ENCODE assay signal across 8 cellular contexts in genomic region chr10:24208661-24209420, GRCh38. TPM values are rescaled to one million over a fixed set of nuclear protein-coding genes. Genes with fewer than 3 reads are reported as not detected.
A peak's percentile ranks its signal among the peaks of the same experiment; 100 is the strongest.
DNase-seq lines count a peak whose midpoint lies in the region; ATAC-seq, FAIRE-seq and TF ChIP-seq lines count a peak whose summit lies in the region.

A gene with protein sequence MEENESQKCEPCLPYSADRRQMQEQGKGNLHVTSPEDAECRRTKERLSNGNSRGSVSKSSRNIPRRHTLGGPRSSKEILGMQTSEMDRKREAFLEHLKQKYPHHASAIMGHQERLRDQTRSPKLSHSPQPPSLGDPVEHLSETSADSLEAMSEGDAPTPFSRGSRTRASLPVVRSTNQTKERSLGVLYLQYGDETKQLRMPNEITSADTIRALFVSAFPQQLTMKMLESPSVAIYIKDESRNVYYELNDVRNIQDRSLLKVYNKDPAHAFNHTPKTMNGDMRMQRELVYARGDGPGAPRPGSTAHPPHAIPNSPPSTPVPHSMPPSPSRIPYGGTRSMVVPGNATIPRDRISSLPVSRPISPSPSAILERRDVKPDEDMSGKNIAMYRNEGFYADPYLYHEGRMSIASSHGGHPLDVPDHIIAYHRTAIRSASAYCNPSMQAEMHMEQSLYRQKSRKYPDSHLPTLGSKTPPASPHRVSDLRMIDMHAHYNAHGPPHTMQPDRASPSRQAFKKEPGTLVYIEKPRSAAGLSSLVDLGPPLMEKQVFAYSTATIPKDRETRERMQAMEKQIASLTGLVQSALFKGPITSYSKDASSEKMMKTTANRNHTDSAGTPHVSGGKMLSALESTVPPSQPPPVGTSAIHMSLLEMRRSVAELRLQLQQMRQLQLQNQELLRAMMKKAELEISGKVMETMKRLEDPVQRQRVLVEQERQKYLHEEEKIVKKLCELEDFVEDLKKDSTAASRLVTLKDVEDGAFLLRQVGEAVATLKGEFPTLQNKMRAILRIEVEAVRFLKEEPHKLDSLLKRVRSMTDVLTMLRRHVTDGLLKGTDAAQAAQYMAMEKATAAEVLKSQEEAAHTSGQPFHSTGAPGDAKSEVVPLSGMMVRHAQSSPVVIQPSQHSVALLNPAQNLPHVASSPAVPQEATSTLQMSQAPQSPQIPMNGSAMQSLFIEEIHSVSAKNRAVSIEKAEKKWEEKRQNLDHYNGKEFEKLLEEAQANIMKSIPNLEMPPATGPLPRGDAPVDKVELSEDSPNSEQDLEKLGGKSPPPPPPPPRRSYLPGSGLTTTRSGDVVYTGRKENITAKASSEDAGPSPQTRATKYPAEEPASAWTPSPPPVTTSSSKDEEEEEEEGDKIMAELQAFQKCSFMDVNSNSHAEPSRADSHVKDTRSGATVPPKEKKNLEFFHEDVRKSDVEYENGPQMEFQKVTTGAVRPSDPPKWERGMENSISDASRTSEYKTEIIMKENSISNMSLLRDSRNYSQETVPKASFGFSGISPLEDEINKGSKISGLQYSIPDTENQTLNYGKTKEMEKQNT (N-terminal part only) (plus strand): TSS chr10:24209138. CDS start chr10:24209194, 56 bp downstream.

- peak; percentile 26 for ATAC-seq in GM21723 (IDR thresholded peaks at IDR 0.05; ENCODE audit: unreplicated experiment)

- H4K5ac ChIP-seq in H1 (ENCODE audit: insufficient read length, low read depth, low read length) (no peak within 1 kb of the TSS), mesendoderm (ENCODE audit: low read length) (no peak within 1 kb of the TSS)

- H2AFZ ChIP-seq in H1 (ENCODE audit: low read length) = no peak within 1 kb of the TSS

- H3K27ac ChIP-seq in H1 (ENCODE audit: low read depth, low read length) = peak within 1 kb of the TSS; percentile 25; the same call in 1 of the 2 replicates
- peak within 1 kb of the TSS; percentile 88 for H3K27ac ChIP-seq in mesendoderm (ENCODE audit: low read depth, low read length)

- TF ChIP-seq CTCF in Calu3 (IDR thresholded peaks at IDR 0.05; ENCODE audit: unreplicated experiment) (no peak), H1 (IDR thresholded peaks at IDR 0.05; ENCODE audit: control extremely low read depth in 1 of 3, insufficient read depth in 1 of 3, low read depth in 1 of 3, low read length in 3 of 3) (no peak)

- no peaks in the 10 kb centered on the region; the same call in 1 of the 2 replicates for H3K9me3 ChIP-seq in NT2/D1 (ENCODE audit: insufficient read depth, low read length)
- no peaks in the 10 kb centered on the region for H3K9me3 ChIP-seq in H1 (ENCODE audit: insufficient read depth in 2 of 2, low read depth in 1 of 2, low read length in 1 of 2)

- H3K23me2 ChIP-seq in H1 (ENCODE audit: low read depth, low read length) = no peaks in the 10 kb centered on the region; the same call in 1 of the 2 replicates

- peak within 1 kb of the TSS; percentile 39; the same call in 1 of the 2 replicates for H3K18ac ChIP-seq in H1 (ENCODE audit: extremely low read depth, low read length)
- H3K18ac ChIP-seq in mesendoderm (ENCODE audit: low read length) = peak within 1 kb of the TSS; percentile 87

- H3K9ac ChIP-seq in NT2/D1 (ENCODE audit: insufficient read length, low read depth) (peak within 1 kb of the TSS; percentile 73), H1 (replicated peaks in 1 of 4; ENCODE audit: extremely low read depth in 1 of 4, low read depth in 3 of 4, low read length in 3 of 4) (peak within 1 kb of the TSS; percentile 26 to 69 (median 52); a peak in 6 of 7 replicates), mesendoderm (ENCODE audit: low read length) (peak within 1 kb of the TSS; percentile 60)

- peaks cover 8% of the 10 kb centered on the region for H3K36me3 ChIP-seq in NT2/D1 (ENCODE audit: insufficient read depth, insufficient read length, low read length)
- H3K36me3 ChIP-seq in H1 (ENCODE audit: control insufficient read depth in 2 of 4, insufficient read depth in 4 of 4, low read length in 3 of 4) = no peaks in the 10 kb centered on the region
- no peaks in the 10 kb centered on the region for H3K36me3 ChIP-seq in mesendoderm (ENCODE audit: control insufficient read depth, insufficient read depth, low read length)

- H2BK15ac ChIP-seq in H1 (ENCODE audit: low read length) = no peak within 1 kb of the TSS
- H2BK15ac ChIP-seq in mesendoderm (replicated peaks; ENCODE audit: low read depth) = peak within 1 kb of the TSS; percentile 42

- CTCF ChIA-PET in Calu3 (lab: Charles Lee) (interaction anchor here (0.7 to 1.3 kb wide), 3 partner anchors 30 to 214 kb away, joined by 3 to 4 read pairs (median 3); no protein-coding TSS in a partner anchor), H1 (lab: Charles Lee; ENCODE audit: partially characterized antibody) (interaction anchor here (0.6 to 1.0 kb wide), 2 partner anchors 12 to 117 kb away, joined by 3 to 5 read pairs; no protein-coding TSS in a partner anchor)

- no peaks in the 10 kb centered on the region for H4K20me1 ChIP-seq in H1 (replicated peaks in 1 of 2; ENCODE audit: control insufficient read depth in 1 of 2, insufficient read depth in 2 of 2, low read length in 2 of 2)

- peak within 1 kb of the TSS; percentile 4 for H3K27ac Mint-ChIP-seq in Calu3 (ENCODE audit: unreplicated experiment)

- H3K4ac ChIP-seq in H1 (replicated peaks; ENCODE audit: insufficient read length, low read depth, low read length) (no peak within 1 kb of the TSS), mesendoderm (ENCODE audit: low read depth, low read length) (peak within 1 kb of the TSS; percentile 90)

- H3K79me1 ChIP-seq in H1 (ENCODE audit: low read depth, low read length) (peaks cover 3% of the 10 kb centered on the region), mesendoderm (ENCODE audit: low read length) (no peaks in the 10 kb centered on the region)

- H3K4me1 Mint-ChIP-seq in Calu3 (ENCODE audit: low read depth, unreplicated experiment) = peaks cover 30% of the 10 kb centered on the region

- peak within 1 kb of the TSS; percentile 7 for H4K91ac ChIP-seq in H1 (replicated peaks; ENCODE audit: insufficient read length, low read length)

- no peak within 1 kb of the TSS for H3K14ac ChIP-seq in H1 (ENCODE audit: insufficient read length)

- intact Hi-C loops in Calu3 (cut with micrococcal nuclease; ENCODE audit: unreplicated experiment) = loop anchor here (2.0 to 10.0 kb wide), 3 partner anchors 30 to 348 kb away; no protein-coding TSS in a partner anchor

- DNase-seq in Calu3 = peak; percentile 46
- DNase-seq in NT2/D1 (ENCODE audit: low read depth, low spot score) = no peak
- peak in 1 of 2 experiments; percentile 63 for DNase-seq in H1 (ENCODE audit: low read depth in 1 of 2, low spot score in 2 of 2)
- DNase-seq in mesendoderm = peak; percentile 87
- peak; percentile 63 for DNase-seq in ureter (ENCODE audit: low spot score)
- DNase-seq in NCI-H748 treated with DMSO at 0.1 percent for 48 hours (lab: John Stamatoyannopoulos, UW) = no peak
- no peak for DNase-seq in RKO (ENCODE audit: low spot score)

- peak; percentile 78 for FAIRE-seq in H1 (lab: Jason Lieb, UNC)

- H2BK120ac ChIP-seq in H1 (replicated peaks; ENCODE audit: low read depth, low read length) (no peak within 1 kb of the TSS), mesendoderm (ENCODE audit: low read depth, low read length) (no peak within 1 kb of the TSS)

- H3K9me3 Mint-ChIP-seq in Calu3 (ENCODE audit: low read depth, unreplicated experiment) = no peaks in the 10 kb centered on the region

- peak within 1 kb of the TSS; percentile 50; the same call in 1 of the 2 replicates for H2BK12ac ChIP-seq in H1 (ENCODE audit: low read depth, low read length)

- no peak within 1 kb of the TSS; the same call in 1 of the 2 replicates for H2BK5ac ChIP-seq in H1 (ENCODE audit: low read depth, low read length)
- H2BK5ac ChIP-seq in mesendoderm (ENCODE audit: low read length) = no peak within 1 kb of the TSS

- peaks cover 26% of the 10 kb centered on the region for H3K36me3 Mint-ChIP-seq in Calu3 (ENCODE audit: insufficient read depth, unreplicated experiment)

- H4K8ac ChIP-seq in H1 (ENCODE audit: extremely low read depth, insufficient read depth, low read length) (peak within 1 kb of the TSS; percentile 43; the same call in 1 of the 2 replicates), mesendoderm (ENCODE audit: low read depth, low read length) (peak within 1 kb of the TSS; percentile 76)

- H3K4me1 ChIP-seq in NT2/D1 (ENCODE audit: insufficient read depth, insufficient read length) (peaks cover 2% of the 10 kb centered on the region), H1 (replicated peaks in 1 of 4; ENCODE audit: control insufficient read depth in 3 of 4, insufficient read depth in 4 of 4, low read length in 3 of 4) (peaks cover 0 to 21% (median 17%) of the 10 kb centered on the region in 4 experiments; a peak in 5 of 7 replicates), mesendoderm (ENCODE audit: control insufficient read depth, low read depth, low read length) (peaks cover 2% of the 10 kb centered on the region)

- no peaks in the 10 kb centered on the region for H3K27me3 Mint-ChIP-seq in Calu3 (ENCODE audit: unreplicated experiment)

- H3K4me3 ChIP-seq in NT2/D1 (ENCODE audit: insufficient read length, low read depth) = peak within 1 kb of the TSS; percentile 58
- peak within 1 kb of the TSS; percentile 43 to 72 (median 68) for H3K4me3 ChIP-seq in H1 (ENCODE audit: extremely low read depth in 1 of 4, insufficient read depth in 2 of 4, low read depth in 3 of 4, low read length in 4 of 4)
- H3K4me3 ChIP-seq in mesendoderm (ENCODE audit: low read length) = peak within 1 kb of the TSS; percentile 27

- no peak within 1 kb of the TSS; the same call in 1 of the 2 replicates for H2BK20ac ChIP-seq in H1 (ENCODE audit: low read length)

- POLR2A ChIA-PET in H1 (lab: Charles Lee; ENCODE audit: partially characterized antibody) = interaction anchor here (1.0 to 1.6 kb wide), 4 partner anchors 10 to 174 kb away, joined by 3 to 7 read pairs (median 4); no protein-coding TSS in a partner anchor

- H3K4me3 Mint-ChIP-seq in Calu3 (ENCODE audit: low read depth, unreplicated experiment) = peak within 1 kb of the TSS; percentile 88

- TF ChIP-seq RAD21 in H1 (IDR thresholded peaks at IDR 0.05 in 1 of 2, conservative IDR thresholded peaks at IDR 0.05 in 1 of 2; ENCODE audit: low read depth in 2 of 2, low read length in 2 of 2) = no peak

- 4% methylated on average over 32 of the region's 34 CpGs; no CpG with 5 or more reads in 1 of the 2 experiments for WGBS in H1 (ENCODE audit: extremely low coverage in 1 of 2, insufficient coverage in 1 of 2, insufficient read length in 1 of 2, insufficient replicate concordance in 2 of 2, low coverage in 1 of 2, low lambda C conversion rate in 2 of 2, missing lambda C conversion rate in 1 of 2), 2 experiments
- no CpG with 5 or more reads among the region's 34 CpGs for WGBS in mesendoderm (ENCODE audit: extremely low coverage, insufficient coverage, low lambda C conversion rate)

- H3K23ac ChIP-seq in H1 (ENCODE audit: insufficient read length) (no peak within 1 kb of the TSS), mesendoderm (ENCODE audit: low read length) (peak within 1 kb of the TSS; percentile 15)

- TF ChIP-seq POLR2A in H1 (IDR thresholded peaks at IDR 0.05; ENCODE audit: control extremely low read depth in 1 of 2, low read depth in 2 of 2, low read length in 2 of 2) = no peak; a peak in 1 of 3 replicates

- no peak within 1 kb of the TSS for H3K56ac ChIP-seq in H1 (replicated peaks; ENCODE audit: insufficient read length, low read depth, low read length)
- peak within 1 kb of the TSS; percentile 70 for H3K56ac ChIP-seq in mesendoderm (ENCODE audit: low read length)

- BruUV-seq in Calu3 (replicated peaks; lab: Mats Ljungman, UMichigan) = no TSS peak

- H2AK5ac ChIP-seq in H1 (ENCODE audit: low read depth, low read length) = no peak within 1 kb of the TSS
- H2AK5ac ChIP-seq in mesendoderm (ENCODE audit: low read length) = no peak within 1 kb of the TSS

- no peaks in the 10 kb centered on the region for H3K27me3 ChIP-seq in NT2/D1 (ENCODE audit: insufficient read depth, insufficient read length)
- H3K27me3 ChIP-seq in H1 (replicated peaks in 1 of 4; ENCODE audit: control insufficient read depth in 3 of 4, extremely low read depth in 1 of 4, insufficient read depth in 3 of 4, low read length in 3 of 4) = no peaks in the 10 kb centered on the region
- H3K27me3 ChIP-seq in mesendoderm (ENCODE audit: insufficient read depth, low read length, poor library complexity) = no peaks in the 10 kb centered on the region

- TF ChIP-seq EP300 in H1 (IDR thresholded peaks at IDR 0.05; ENCODE audit: borderline replicate concordance in 1 of 2, low read depth in 2 of 2, low read length in 2 of 2) = no peak

- peaks cover 0 to 20% of the 10 kb centered on the region in 2 experiments; a peak in 1 of 4 replicates for H3K79me2 ChIP-seq in H1 (ENCODE audit: control insufficient read depth in 1 of 2, insufficient read depth in 2 of 2, low read length in 2 of 2)
- H3K79me2 ChIP-seq in mesendoderm (ENCODE audit: control insufficient read depth, insufficient read depth, low read length) = no peaks in the 10 kb centered on the region

- H3K4me2 ChIP-seq in H1 (ENCODE audit: insufficient read depth in 1 of 2, low read depth in 2 of 2, low read length in 2 of 2) = peak within 1 kb of the TSS; percentile 74 to 75
- H3K4me2 ChIP-seq in mesendoderm (ENCODE audit: low read length) = peak within 1 kb of the TSS; percentile 48

RNA-seq across cellular contexts. Expression of the gene that starts here (rescaled TPM):
- total RNA-seq in Calu3 (2022) (46.2 and 49.2 TPM in 2 replicates), ureter (108 TPM)
- total RNA-seq in H1 (2021; fragmentation: NEBNext Ultra II Directional; extraction: Animal tissue kit (Norgen Biotek cat#: 25700)) = 13.6 and 15.6 TPM in 2 replicates
- polyA plus RNA-seq in H1 (2011; rRNA removed) = 3.7 and 4.5 TPM in 2 replicates
- 2.7 TPM for polyA plus RNA-seq in H1 (2011; cell fraction: cytosol; rRNA removed)
- 10.3 TPM for polyA plus RNA-seq in H1 (2011; cell fraction: nucleus; rRNA removed)
- polyA plus RNA-seq in H1 (2012, experiment 1 of 2) = 9.4 to 11.3 TPM (median 10.3 TPM) in 4 replicates
- polyA plus RNA-seq in H1 (2012, experiment 2 of 2) = 0.55 TPM
- 9.1 TPM for polyA plus RNA-seq in H1 (2013, experiment 1 of 2)
- polyA plus RNA-seq in H1 (2013, experiment 2 of 2) = 9.0 TPM
- 10.3 and 12.9 TPM in 2 replicates for polyA minus RNA-seq in H1 (2011; rRNA and poly(A)+ RNA removed)
- polyA minus RNA-seq in H1 (2011; cell fraction: cytosol; rRNA and poly(A)+ RNA removed) = 6.1 TPM
- 26.3 TPM for polyA minus RNA-seq in H1 (2011; cell fraction: nucleus; rRNA and poly(A)+ RNA removed)
- polyA plus RNA-seq in mesendoderm (2013, experiment 1 of 2) = 4.2 TPM
- polyA plus RNA-seq in mesendoderm (2013, experiment 2 of 2) = 4.3 TPM

Comparison
In these comparisons a context has a peak if more than half of its experiments do, and no peak if none do; other contexts are left out.
1. DNase-seq: peak in Calu3 (single experiment), mesendoderm (single experiment) and ureter (single experiment); none in NT2/D1 (single experiment), NCI-H748 treated with DMSO at 0.1 percent for 48 hours (single experiment) and RKO (single experiment).
2. Peak in every context shown above with its lines, with median percentiles within 50 percentile points of each other: H3K4me3 ChIP-seq and H3K9ac ChIP-seq.